Comparison of ENCODE assay signal across 20 cellular contexts in genomic region chr14:98059106-98059505, GRCh38.
"Had no signal": no experiment of that assay in that cellular context is flagged by ENCODE, and none has a peak within 500 bp of the region (broad histone marks: within the 10 kb centered on the region; RNA-seq: fewer than 3 reads in every experiment).

No MANE protein-coding gene starts in this region.

- H3K27me3 Mint-ChIP-seq: dendritic cell treated with granulocyte-macrophage colony-stimulating factor and Interleukin-4, amounts not matched to agents 40 ng/mL and 50 ng/mL, for 4 days; naive thymus-derived CD8-positive, alpha-beta T cell had no signal

- DNase-seq: colonic mucosa; cortex of kidney; effector CD8-positive, alpha-beta T cell; effector memory CD8-positive, alpha-beta T cell; endodermal cell; erythroblast; foreskin keratinocyte; heart left ventricle; hypothalamus; immature natural killer cell; left cardiac atrium; left lung; left ventricle myocardium superior; lower lobe of right lung; mesenchymal stem cell; mucosa of descending colon; naive B cell; naive thymus-derived CD8-positive, alpha-beta T cell had no signal

- H3K4me3 Mint-ChIP-seq: dendritic cell treated with granulocyte-macrophage colony-stimulating factor and Interleukin-4, amounts not matched to agents 40 ng/mL and 50 ng/mL, for 4 days; effector memory CD8-positive, alpha-beta T cell; endodermal cell; immature natural killer cell; mesothelial cell of epicardium; naive thymus-derived CD8-positive, alpha-beta T cell had no signal

- H3K4me1 Mint-ChIP-seq: endodermal cell, mesothelial cell of epicardium, naive B cell had no signal

- H3K27ac Mint-ChIP-seq: dendritic cell treated with granulocyte-macrophage colony-stimulating factor and Interleukin-4, amounts not matched to agents 40 ng/mL and 50 ng/mL, for 4 days; effector memory CD8-positive, alpha-beta T cell; endodermal cell; immature natural killer cell; mesothelial cell of epicardium; naive B cell had no signal

- H3K36me3 Mint-ChIP-seq: mesothelial cell of epicardium; naive B cell; naive thymus-derived CD8-positive, alpha-beta T cell had no signal

- H3K9me3 Mint-ChIP-seq: effector memory CD8-positive, alpha-beta T cell; endodermal cell; immature natural killer cell had no signal
